ENCODE assay signal across 9 cellular contexts in the genomic region with DNA sequence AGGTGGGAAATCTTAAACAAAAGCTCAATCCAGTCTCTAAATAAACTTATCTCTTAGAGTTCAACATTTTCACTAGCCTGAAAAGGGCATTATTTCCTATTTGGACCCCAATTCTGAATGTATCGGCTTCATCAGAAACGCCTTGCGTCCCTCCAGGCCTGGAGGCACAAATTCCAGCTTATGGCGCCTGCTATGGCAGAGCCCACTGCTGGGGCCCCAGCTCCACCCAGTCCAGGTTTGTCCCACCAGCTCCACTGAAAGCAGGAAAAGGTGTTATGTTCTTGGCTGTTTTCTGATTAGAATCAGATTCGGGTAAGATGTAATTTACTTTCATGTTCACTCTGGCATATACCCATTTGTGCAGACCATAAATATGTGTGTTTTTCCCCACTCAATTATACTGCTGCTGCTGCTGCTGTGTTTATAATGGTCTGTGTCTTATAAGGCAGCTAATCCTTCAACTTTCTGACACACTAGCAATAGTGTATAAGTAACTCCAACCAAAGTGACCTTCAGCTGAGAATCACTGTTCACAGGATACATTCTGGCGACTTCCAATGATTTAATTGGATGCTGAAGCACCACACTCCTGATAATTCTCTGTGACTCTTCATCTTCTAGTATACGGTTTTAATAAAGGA. TPM values are rescaled to one million over a fixed set of nuclear protein-coding genes. Genes with fewer than 3 reads are reported as not detected.
DNase-seq lines count a peak whose midpoint lies in the region; ATAC-seq and TF ChIP-seq lines count a peak whose summit lies in the region.
"Had no signal": no experiment of that assay in that cellular context is flagged by ENCODE, and none has a peak within 500 bp of the region (broad histone marks: within the 10 kb centered on the region; RNA-seq: fewer than 3 reads in every experiment).

No MANE protein-coding gene starts in this region.

- H3K4me1 Mint-ChIP-seq in stimulated activated naive CD8-positive, alpha-beta T cell treated with anti-CD3 and anti-CD28 coated beads, Interleukin-15, Interleukin-2, amounts not matched to agents 100 ng/mL and 50 ng/mL, for 24 hours (ENCODE audit: low read depth) = peaks cover 53% of the 10 kb centered on the region
- H3K4me1 Mint-ChIP-seq in mesothelial cell of epicardium = peaks cover 34% of the 10 kb centered on the region

- H3K27ac Mint-ChIP-seq in stimulated activated naive CD8-positive, alpha-beta T cell treated with anti-CD3 and anti-CD28 coated beads, Interleukin-15, Interleukin-2, amounts not matched to agents 100 ng/mL and 50 ng/mL, for 24 hours = peak overlapping the region; percentile 66
- no peak overlapping the region for H3K27ac Mint-ChIP-seq in mesothelial cell of epicardium

- peak overlapping the region; percentile 69 for H3K4me3 Mint-ChIP-seq in stimulated activated naive CD8-positive, alpha-beta T cell treated with anti-CD3 and anti-CD28 coated beads, Interleukin-15, Interleukin-2, amounts not matched to agents 100 ng/mL and 50 ng/mL, for 24 hours
- H3K4me3 Mint-ChIP-seq in mesothelial cell of epicardium = peak overlapping the region; percentile 3

- no peak for TF ChIP-seq CTCF in astrocyte of the spinal cord (IDR thresholded peaks at IDR 0.05; ENCODE audit: low read depth, low read length)
- TF ChIP-seq CTCF in mesothelial cell of epicardium (IDR thresholded peaks at IDR 0.05; ENCODE audit: unreplicated experiment) = no peak

- peaks cover 0 to 17% of the 10 kb centered on the region in 2 donors for H3K36me3 ChIP-seq in aorta (ENCODE audit: control insufficient read depth in 1 of 2, insufficient read depth in 2 of 2, low read length in 1 of 2)

- ATAC-seq in stimulated activated naive CD8-positive, alpha-beta T cell treated with anti-CD3 and anti-CD28 coated beads, Interleukin-15, Interleukin-2, amounts not matched to agents 100 U/mL and 50 U/mL, for 24 hours = no peak
- ATAC-seq in aorta (ENCODE audit: low FRiP score) (no peak), GM18867 (IDR thresholded peaks at IDR 0.05; ENCODE audit: unreplicated experiment) (no peak)

- no peaks in the 10 kb centered on the region for H3K27me3 ChIP-seq in aorta (ENCODE audit: control insufficient read depth in 1 of 2, insufficient read depth in 2 of 2, low read length in 1 of 2)

- peaks cover 5 to 9% of the 10 kb centered on the region in 2 donors for H3K4me1 ChIP-seq in aorta (ENCODE audit: control insufficient read depth in 1 of 2, insufficient read depth in 2 of 2, low read length in 2 of 2)

- in situ Hi-C loops in astrocyte of the spinal cord (cut with HindIII; ENCODE audit: low sequenced_read_pairs) = no loop called here

- H3K27ac ChIP-seq in aorta (ENCODE audit: low read depth in 1 of 2, low read length in 2 of 2) = no peak overlapping the region

- H3K27me3 Mint-ChIP-seq in stimulated activated naive CD8-positive, alpha-beta T cell treated with anti-CD3 and anti-CD28 coated beads, Interleukin-15, Interleukin-2, amounts not matched to agents 100 ng/mL and 50 ng/mL, for 24 hours = no peaks in the 10 kb centered on the region
- H3K27me3 Mint-ChIP-seq in mesothelial cell of epicardium (ENCODE audit: low read depth) = peaks cover 3% of the 10 kb centered on the region

- H3K4me3 ChIP-seq in astrocyte of the spinal cord (ENCODE audit: low read depth, low read length) (peak overlapping the region; percentile 51), aorta (ENCODE audit: low read length in 2 of 2) (peak overlapping the region; percentile 68 to 70)

- H3K9me3 Mint-ChIP-seq in stimulated activated naive CD8-positive, alpha-beta T cell treated with anti-CD3 and anti-CD28 coated beads, Interleukin-15, Interleukin-2, amounts not matched to agents 100 ng/mL and 50 ng/mL, for 24 hours = no peaks in the 10 kb centered on the region
- no peaks in the 10 kb centered on the region for H3K9me3 Mint-ChIP-seq in mesothelial cell of epicardium

- H3K9me3 ChIP-seq in aorta (ENCODE audit: control insufficient read depth, low read length) = no peaks in the 10 kb centered on the region

- no peak for DNase-seq in stimulated activated naive CD8-positive, alpha-beta T cell treated with anti-CD3 and anti-CD28 coated beads, Interleukin-15, Interleukin-2, amounts not matched to agents 100 U/mL and 50 U/mL, for 24 hours
- DNase-seq in astrocyte of the spinal cord (ENCODE audit: low read depth, low spot score) (peak; percentile 20), mesothelial cell of epicardium (ENCODE audit: low spot score in 2 of 2, unreplicated experiment in 2 of 2) (no peak), aorta (no peak), middle frontal gyrus (ENCODE audit: extremely low spot score, low spot score) (no peak), NCI-H1694 treated with DMSO at 0.1 percent for 48 hours (lab: John Stamatoyannopoulos, UW) (no peak)
- DNase-seq: erythroblast had no signal

- intact Hi-C loops in aorta (cut with DNase I) = loop anchor here (5.0 to 10.0 kb wide), 4 partner anchors 325 to 818 kb away; no protein-coding TSS in a partner anchor

- H3K36me3 Mint-ChIP-seq in stimulated activated naive CD8-positive, alpha-beta T cell treated with anti-CD3 and anti-CD28 coated beads, Interleukin-15, Interleukin-2, amounts not matched to agents 100 ng/mL and 50 ng/mL, for 24 hours (ENCODE audit: low read depth) = no peaks in the 10 kb centered on the region
- H3K36me3 Mint-ChIP-seq in mesothelial cell of epicardium = peaks cover 8% of the 10 kb centered on the region

- 51 to 53% methylated on average over 7 of the region's 7 CpGs for WGBS in aorta, 2 donors

RNA-seq across cellular contexts. Expression of a gene that starts 6.4 kb away (rescaled TPM):
- total RNA-seq in mesothelial cell of epicardium (11.8 to 12.4 TPM (median 12.1 TPM) in 3 replicates), aorta (10 to 100 TPM; 15.8 to 31.2 TPM)
- 1 to 10 TPM; 2.5 to 8.1 TPM for polyA plus RNA-seq in aorta
